Comparison of ENCODE assay signal across 22 cellular contexts in genomic region chr18:49481317-49481716, GRCh38.
"Had no signal": no experiment of that assay in that cellular context is flagged by ENCODE, and none has a peak within 500 bp of the region (broad histone marks: within the 10 kb centered on the region; RNA-seq: fewer than 3 reads in every experiment).

No MANE protein-coding gene starts in this region.

- ATAC-seq: activated CD4-positive, alpha-beta T cell treated with anti-CD3 and anti-CD28 coated beads for 36 hours; activated T-helper 17 cell treated with anti-CD3 and anti-CD28 coated beads, Interleukin-2, amount 50 U/mL, for 72 hours; gastrocnemius medialis; left lobe of liver; natural killer cell treated with Interleukin-12 subunit alpha and Interleukin-12 subunit beta and Interleukin-15 and Interleukin-18, amount 100 ng/mL, for 72 hours; WTC11 had no signal

- DNase-seq: activated CD4-positive, alpha-beta memory T cell treated with anti-CD3 and anti-CD28 coated beads for 36 hours; activated CD4-positive, alpha-beta T cell treated with anti-CD3 and anti-CD28 coated beads for 36 hours; activated naive CD4-positive, alpha-beta T cell treated with Interleukin-2 at 50 U/mL for 16 hours; activated T-cell treated with anti-CD3 and anti-CD28 coated beads for 4 hours; aorta; brain microvascular endothelial cell; central memory CD4-positive, alpha-beta T cell; endodermal cell; gastrocnemius medialis; head of caudate nucleus; stimulated activated naive CD4-positive, alpha-beta T cell treated with Interleukin-2 at 50 U/mL for 16 hours; thyroid gland had no signal

- H3K27me3 ChIP-seq: brain microvascular endothelial cell, gastrocnemius medialis, neutrophil, thyroid gland had no signal

- FAIRE-seq: colon, keratinocyte, TTC549 had no signal

- H3K4me3 ChIP-seq: gastrocnemius medialis, lung, thyroid gland had no signal

- H3K27ac ChIP-seq: brain microvascular endothelial cell, epithelial cell of prostate, gastrocnemius medialis had no signal

- H3K9me3 ChIP-seq: gastrocnemius medialis, neutrophil, thyroid gland had no signal
